In genomic region chr3:75938921-75939320, GRCh38 we compare ENCODE assay signal across 34 cellular contexts.
"Had no signal": no experiment of that assay in that cellular context is flagged by ENCODE, and none has a peak within 500 bp of the region (broad histone marks: within the 10 kb centered on the region; RNA-seq: fewer than 3 reads in every experiment).

No MANE protein-coding gene starts in this region.

- H3K4me1 Mint-ChIP-seq: activated B cell treated with CpG ODN at 0.5 μM for 24 hours; activated CD4-positive, alpha-beta T cell treated with anti-CD3 and anti-CD28 coated beads, Interleukin-2, amount 10 ng/mL, durations not matched to agents 24 days and 14 days; activated CD8-positive, alpha-beta memory T cell treated with anti-CD3 and anti-CD28 coated beads, Interleukin-2, amount 10 ng/mL, durations not matched to agents 7 days and 5 days; activated naive CD4-positive, alpha-beta T cell treated with anti-CD3 and anti-CD28 coated beads, Interleukin-2, amount 50 U/mL, for 24 hours; activated naive CD8-positive, alpha-beta T cell treated with anti-CD3 and anti-CD28 coated beads for 36 hours; activated naive CD8-positive, alpha-beta T cell treated with anti-CD3 and anti-CD28 coated beads, Interleukin-2, amount 50 U/mL, for 24 hours; brain; endodermal cell; T-helper 17 cell had no signal

- H3K27ac Mint-ChIP-seq: activated B cell treated with CpG ODN at 0.5 μM for 24 hours; activated CD4-positive, alpha-beta memory T cell treated with anti-CD3 and anti-CD28 coated beads for 36 hours; activated CD4-positive, alpha-beta T cell treated with anti-CD3 and anti-CD28 coated beads, Interleukin-2, amount 10 ng/mL, durations not matched to agents 24 days and 14 days; activated CD8-positive, alpha-beta memory T cell treated with anti-CD3 and anti-CD28 coated beads, Interleukin-2, amount 10 ng/mL, durations not matched to agents 7 days and 5 days; activated CD8-positive, alpha-beta T cell treated with anti-CD3 and anti-CD28 coated beads, Interleukin-2, amount 10 ng/mL, durations not matched to agents 7 days and 5 days; activated naive CD4-positive, alpha-beta T cell treated with anti-CD3 and anti-CD28 coated beads for 36 hours; activated naive CD4-positive, alpha-beta T cell treated with anti-CD3 and anti-CD28 coated beads, Interleukin-2, amount 50 U/mL, for 24 hours; activated naive CD8-positive, alpha-beta T cell treated with anti-CD3 and anti-CD28 coated beads for 36 hours; activated naive CD8-positive, alpha-beta T cell treated with anti-CD3 and anti-CD28 coated beads, Interleukin-2, amount 50 U/mL, for 24 hours; activated T-helper 1 cell treated with anti-CD3 and anti-CD28 coated beads, Interleukin-12 subunit alpha, Interleukin-12 subunit beta, Interleukin-2, Interleukin-4 antibody, amounts not matched to agents 30 ng/mL and 10 ng/mL and 1 ng/mL, durations not matched to agents 14 hours and 24 hours and 36 hours; activated T-helper 2 cell treated with anti-CD3 and anti-CD28 coated beads, Interferon-gamma antibody, Interleukin-2, Interleukin-4, amounts not matched to agents 10 μg/mL and 5 μg/mL and 100 μg/mL, durations not matched to agents 14 hours and 24 hours and 36 hours; brain; endodermal cell; T-helper 17 cell; T-helper 2 cell treated with Interferon-gamma antibody and Interleukin-4, amounts not matched to agents 5 μg/mL and 100 μg/mL, for 36 hours had no signal

- H3K36me3 ChIP-seq: adrenal gland, ascending aorta, breast epithelium, cardiac muscle cell, colonic mucosa, esophagus muscularis mucosa, gastroesophageal sphincter, WERI-Rb-1 had no signal

- DNase-seq: activated B cell treated with CpG ODN at 0.5 μM for 24 hours; activated CD4-positive, alpha-beta memory T cell treated with anti-CD3 and anti-CD28 coated beads for 36 hours; activated CD4-positive, alpha-beta T cell treated with anti-CD3 and anti-CD28 coated beads, Interleukin-2, amount 10 ng/mL, durations not matched to agents 24 days and 14 days; activated CD8-positive, alpha-beta memory T cell treated with anti-CD3 and anti-CD28 coated beads, Interleukin-2, amount 10 ng/mL, durations not matched to agents 7 days and 5 days; activated CD8-positive, alpha-beta memory T cell treated with anti-CD3 and anti-CD28 coated beads, Interleukin-2, amount 50 U/mL, for 4 hours; activated CD8-positive, alpha-beta T cell treated with anti-CD3 and anti-CD28 coated beads, Interleukin-2, amount 10 ng/mL, durations not matched to agents 7 days and 5 days; activated effector memory CD4-positive, alpha-beta T cell treated with anti-CD3 and anti-CD28 coated beads, Interleukin-2, amount 50 U/mL, for 16 hours; activated naive CD4-positive, alpha-beta T cell treated with anti-CD3 and anti-CD28 coated beads for 36 hours; activated naive CD8-positive, alpha-beta T cell treated with anti-CD3 and anti-CD28 coated beads for 36 hours; activated naive CD8-positive, alpha-beta T cell treated with anti-CD3 and anti-CD28 coated beads, Interleukin-2, amount 50 U/mL, for 24 hours; activated T-cell treated with anti-CD3 and anti-CD28 coated beads, Interleukin-2, amount 50 U/mL, for 1 hour; activated T-cell treated with anti-CD3 and anti-CD28 coated beads, Interleukin-2, amount 50 U/mL, for 48 hours; adrenal gland; central memory CD4-positive, alpha-beta T cell; cerebellar nuclear complex; colonic mucosa; effector memory CD4-positive, alpha-beta T cell; endodermal cell; foreskin melanocyte; hippocampal formation; T-helper 17 cell; T1000; WERI-Rb-1 had no signal

- H3K9me3 Mint-ChIP-seq: activated CD4-positive, alpha-beta T cell treated with anti-CD3 and anti-CD28 coated beads, Interleukin-2, amount 10 ng/mL, durations not matched to agents 24 days and 14 days; activated naive CD4-positive, alpha-beta T cell treated with anti-CD3 and anti-CD28 coated beads, Interleukin-2, amount 50 U/mL, for 24 hours; activated naive CD8-positive, alpha-beta T cell treated with anti-CD3 and anti-CD28 coated beads for 36 hours; brain; endodermal cell had no signal

- ATAC-seq: activated CD4-positive, CD25-positive, alpha-beta regulatory T cell treated with anti-CD3 and anti-CD28 coated beads, Interleukin-2, amount 50 U/mL, for 24 hours; activated CD8-positive, alpha-beta memory T cell treated with anti-CD3 and anti-CD28 coated beads, Interleukin-2, amount 10 ng/mL, durations not matched to agents 7 days and 5 days; activated CD8-positive, alpha-beta T cell treated with anti-CD3 and anti-CD28 coated beads, Interleukin-2, amount 10 ng/mL, durations not matched to agents 7 days and 5 days; activated naive CD8-positive, alpha-beta T cell treated with anti-CD3 and anti-CD28 coated beads, Interleukin-2, amount 50 U/mL, for 24 hours; gastroesophageal sphincter; T-helper 17 cell had no signal

- H3K27ac ChIP-seq: adrenal gland, ascending aorta, breast epithelium, cardiac muscle cell, colonic mucosa, esophagus muscularis mucosa, gastroesophageal sphincter, WERI-Rb-1 had no signal

- H3K4me1 ChIP-seq: adrenal gland, ascending aorta, breast epithelium, colonic mucosa, esophagus muscularis mucosa, gastroesophageal sphincter had no signal

- H3K36me3 Mint-ChIP-seq: activated CD4-positive, alpha-beta memory T cell treated with anti-CD3 and anti-CD28 coated beads for 36 hours; activated CD8-positive, alpha-beta memory T cell treated with anti-CD3 and anti-CD28 coated beads, Interleukin-2, amount 10 ng/mL, durations not matched to agents 7 days and 5 days; activated naive CD4-positive, alpha-beta T cell treated with anti-CD3 and anti-CD28 coated beads, Interleukin-2, amount 50 U/mL, for 24 hours; activated naive CD8-positive, alpha-beta T cell treated with anti-CD3 and anti-CD28 coated beads for 36 hours; brain had no signal

- H3K27me3 ChIP-seq: adrenal gland, ascending aorta, breast epithelium, cardiac muscle cell, colonic mucosa, esophagus muscularis mucosa, gastroesophageal sphincter had no signal

- H3K4me3 Mint-ChIP-seq: activated B cell treated with CpG ODN at 0.5 μM for 24 hours; activated CD4-positive, alpha-beta memory T cell treated with anti-CD3 and anti-CD28 coated beads for 36 hours; activated CD4-positive, alpha-beta T cell treated with anti-CD3 and anti-CD28 coated beads, Interleukin-2, amount 10 ng/mL, durations not matched to agents 24 days and 14 days; activated CD8-positive, alpha-beta memory T cell treated with anti-CD3 and anti-CD28 coated beads, Interleukin-2, amount 10 ng/mL, durations not matched to agents 7 days and 5 days; activated CD8-positive, alpha-beta T cell treated with anti-CD3 and anti-CD28 coated beads, Interleukin-2, amount 10 ng/mL, durations not matched to agents 7 days and 5 days; activated naive CD4-positive, alpha-beta T cell treated with anti-CD3 and anti-CD28 coated beads for 36 hours; activated naive CD4-positive, alpha-beta T cell treated with anti-CD3 and anti-CD28 coated beads, Interleukin-2, amount 50 U/mL, for 24 hours; activated naive CD8-positive, alpha-beta T cell treated with anti-CD3 and anti-CD28 coated beads for 36 hours; activated naive CD8-positive, alpha-beta T cell treated with anti-CD3 and anti-CD28 coated beads, Interleukin-2, amount 50 U/mL, for 24 hours; activated T-helper 1 cell treated with anti-CD3 and anti-CD28 coated beads, Interleukin-12 subunit alpha, Interleukin-12 subunit beta, Interleukin-2, Interleukin-4 antibody, amounts not matched to agents 30 ng/mL and 10 ng/mL and 1 ng/mL, durations not matched to agents 14 hours and 24 hours and 36 hours; brain; endodermal cell; T-helper 17 cell; T-helper 2 cell treated with Interferon-gamma antibody and Interleukin-4, amounts not matched to agents 5 μg/mL and 100 μg/mL, for 36 hours had no signal

- H3K27me3 Mint-ChIP-seq: activated B cell treated with CpG ODN at 0.5 μM for 24 hours; activated CD4-positive, alpha-beta memory T cell treated with anti-CD3 and anti-CD28 coated beads for 36 hours; activated CD4-positive, alpha-beta T cell treated with anti-CD3 and anti-CD28 coated beads, Interleukin-2, amount 10 ng/mL, durations not matched to agents 24 days and 14 days; activated CD8-positive, alpha-beta memory T cell treated with anti-CD3 and anti-CD28 coated beads, Interleukin-2, amount 10 ng/mL, durations not matched to agents 7 days and 5 days; activated naive CD4-positive, alpha-beta T cell treated with anti-CD3 and anti-CD28 coated beads, Interleukin-2, amount 50 U/mL, for 24 hours; activated naive CD8-positive, alpha-beta T cell treated with anti-CD3 and anti-CD28 coated beads for 36 hours; activated naive CD8-positive, alpha-beta T cell treated with anti-CD3 and anti-CD28 coated beads, Interleukin-2, amount 50 U/mL, for 24 hours; brain; T-helper 17 cell had no signal

- H3K9me3 ChIP-seq: adrenal gland, ascending aorta, breast epithelium, colonic mucosa, esophagus muscularis mucosa, gastroesophageal sphincter had no signal

- H3K4me3 ChIP-seq: adrenal gland, ascending aorta, breast epithelium, cardiac muscle cell, colonic mucosa, esophagus muscularis mucosa, gastroesophageal sphincter had no signal
